ENCODE assay signal across 31 cellular contexts in genomic region chr12:111270773-111271172, GRCh38.
DNase-seq lines count a peak whose midpoint lies in the region; ATAC-seq, FAIRE-seq and TF ChIP-seq lines count a peak whose summit lies in the region.
"Had no signal": no experiment of that assay in that cellular context is flagged by ENCODE, and none has a peak within 500 bp of the region (broad histone marks: within the 10 kb centered on the region; RNA-seq: fewer than 3 reads in every experiment).

No MANE protein-coding gene starts in this region.

- no TSS peak for BruUV-seq in HepG2 (replicated peaks; lab: Mats Ljungman, UMichigan)

- no peak for TF ChIP-seq RAD21 in HepG2 (CRISPR knock-in tag; IDR thresholded peaks at IDR 0.05)

- intact Hi-C loops in HepG2 (cut with micrococcal nuclease; ENCODE audit: unreplicated experiment), result no loop called here
- intact Hi-C loops in right lobe of liver (cut with DNase I), result no loop called here
- intact Hi-C loops in left lung (cut with DNase I), result loop anchor here in 1 of 2 donors (10.0 kb wide), 1 partner anchor 246 kb away; no protein-coding TSS in a partner anchor
- intact Hi-C loops in left ventricle myocardium inferior (cut with micrococcal nuclease), result no loop called here

- in situ Hi-C loops in HepG2 (cut with HindIII; ENCODE audit: extremely low pct_ligation_motif_present, low pct_unique_long_range_greater_than_20kb), result no loop called here

- TF ChIP-seq POLR2A in HepG2 (IDR thresholded peaks at IDR 0.05; ENCODE audit: insufficient read depth in 1 of 2, low read depth in 2 of 2, low read length in 2 of 2) (no peak), right lobe of liver (IDR thresholded peaks at IDR 0.05) (no peak)

- no peak for FAIRE-seq in HepG2 (lab: Jason Lieb, UNC)
- no peak for FAIRE-seq in urothelium cell line (lab: Jason Lieb, UNC)
- FAIRE-seq: GM12891, RCC 7860 had no signal

- H2AFZ ChIP-seq in HepG2 (ENCODE audit: low read length), result no peak overlapping the region
- H2AFZ ChIP-seq: parathyroid adenoma had no signal

- H3K27ac ChIP-seq in HepG2 (ENCODE audit: extremely low read length, insufficient read depth, low read length) (no peak overlapping the region), right lobe of liver (no peak overlapping the region), left lung (no peak overlapping the region), left ventricle myocardium inferior (replicated peaks) (no peak overlapping the region)
- H3K27ac ChIP-seq: 22Rv1, ascending aorta, colonic mucosa, parathyroid adenoma, testis had no signal

- H3K27me3 ChIP-seq in HepG2 (ENCODE audit: control insufficient read depth in 1 of 2, insufficient read depth in 2 of 2, low read length in 2 of 2) (peaks cover 0 to 9% of the 10 kb centered on the region in 2 experiments; a peak in 3 of 5 replicates), right lobe of liver (no peaks in the 10 kb centered on the region), left lung (peaks cover 0 to 34% of the 10 kb centered on the region in 2 donors), left ventricle myocardium inferior (ENCODE audit: low read depth) (peaks cover 60% of the 10 kb centered on the region)
- H3K27me3 ChIP-seq: ascending aorta, colonic mucosa, testis had no signal

- H3K4me1 ChIP-seq in HepG2 (ENCODE audit: insufficient read depth, low read length), result peaks cover 16% of the 10 kb centered on the region
- H3K4me1 ChIP-seq in right lobe of liver, result no peaks in the 10 kb centered on the region
- H3K4me1 ChIP-seq in left lung, result no peaks in the 10 kb centered on the region
- H3K4me1 ChIP-seq in left ventricle myocardium inferior, result no peaks in the 10 kb centered on the region
- H3K4me1 ChIP-seq: ascending aorta, colonic mucosa, parathyroid adenoma, testis had no signal

- peak; percentile 88 for ATAC-seq in HepG2
- ATAC-seq in right lobe of liver, result no peak
- no peak for ATAC-seq in HG03378 (IDR thresholded peaks at IDR 0.05; ENCODE audit: unreplicated experiment)
- no peak for ATAC-seq in left lung
- ATAC-seq: activated naive CD4-positive, alpha-beta T cell treated with anti-CD3 and anti-CD28 coated beads, Interleukin-2, amount 50 U/mL, for 72 hours had no signal

- POLR2A ChIA-PET in HepG2 (lab: Yijun Ruan, JAX), result no interaction called here

- DNase-seq in HepG2 (ENCODE audit: low spot score) (peak; percentile 77), right lobe of liver (no peak), RPMI7951 (ENCODE audit: low read depth) (peak; percentile 63), foreskin fibroblast (peak; percentile 24 to 46), urothelium cell line (ENCODE audit: low spot score) (peak; percentile 73), left lung (no peak), left ventricle myocardium inferior (no peak)
- DNase-seq: activated CD4-positive, alpha-beta T cell treated with anti-CD3 and anti-CD28 coated beads, Interleukin-2, amount 10 ng/mL, durations not matched to agents 24 days and 14 days; activated CD8-positive, alpha-beta memory T cell treated with anti-CD3 and anti-CD28 coated beads for 24 hours; activated effector memory CD4-positive, alpha-beta T cell treated with Interleukin-2 at 50 U/mL for 16 hours; activated T-cell treated with anti-CD3 and anti-CD28 coated beads for 4 hours; colonic mucosa; effector CD4-positive, alpha-beta T cell; HCEC 1CT; head of caudate nucleus; kidney glomerular epithelial cell; NCI-H187; NCI-H446 treated with DMSO at 0.1 percent for 48 hours; NCI-H774; stimulated activated CD8-positive, alpha-beta memory T cell treated with anti-CD3 and anti-CD28 coated beads, Interleukin-4, amount 100 ng/mL, for 48 hours; SW 1271; T-helper 9 cell; testis had no signal

- no peak overlapping the region for H3K9ac ChIP-seq in HepG2 (ENCODE audit: insufficient read depth, low read depth, low read length)
- H3K9ac ChIP-seq: parathyroid adenoma had no signal

- no peak overlapping the region for H3K4me2 ChIP-seq in HepG2 (ENCODE audit: low read depth, low read length)

- H4K20me1 ChIP-seq in HepG2 (ENCODE audit: insufficient read depth, low read length), result no peaks in the 10 kb centered on the region

- H3K4me3 ChIP-seq in HepG2 (replicated peaks in 1 of 3; ENCODE audit: insufficient read depth in 1 of 3, low read depth in 2 of 3, low read length in 3 of 3) (no peak overlapping the region), right lobe of liver (no peak overlapping the region), foreskin fibroblast (ENCODE audit: low read depth in 1 of 2, low read length in 2 of 2) (no peak overlapping the region), left lung (no peak overlapping the region), left ventricle myocardium inferior (no peak overlapping the region)
- H3K4me3 ChIP-seq: ascending aorta, colonic mucosa, lung, testis had no signal

- CTCF ChIA-PET in HepG2 (lab: Yijun Ruan, JAX; ENCODE audit: low intra/inter-chr PET ratio, low total read pairs), result no interaction called here

- TF ChIP-seq EP300 in HepG2 (IDR thresholded peaks at IDR 0.05; ENCODE audit: low read depth in 2 of 2, low read length in 2 of 2) (no peak), HepG2 (CRISPR knock-in tag; IDR thresholded peaks at IDR 0.05; ENCODE audit: borderline replicate concordance) (no peak)

- no peaks in the 10 kb centered on the region for H3K9me3 ChIP-seq in HepG2 (ENCODE audit: low read length)
- H3K9me3 ChIP-seq in right lobe of liver, result no peaks in the 10 kb centered on the region
- no peaks in the 10 kb centered on the region for H3K9me3 ChIP-seq in left lung
- no peaks in the 10 kb centered on the region for H3K9me3 ChIP-seq in left ventricle myocardium inferior (replicated peaks)
- H3K9me3 ChIP-seq: ascending aorta, colonic mucosa, testis had no signal

- 2% methylated on average over 7 of the region's 7 CpGs for WGBS in HepG2 (ENCODE audit: low lambda C conversion rate)
- WGBS in right lobe of liver (ENCODE audit: insufficient coverage, low coverage, low lambda C conversion rate, missing lambda C conversion rate), result 70% methylated on average over 7 of the region's 7 CpGs

- H3K36me3 ChIP-seq in HepG2 (replicated peaks in 1 of 2; ENCODE audit: control insufficient read depth in 1 of 2, insufficient read depth in 2 of 2, low read length in 2 of 2) (no peaks in the 10 kb centered on the region), right lobe of liver (peaks cover 0 to 3% (median 0%) of the 10 kb centered on the region in 4 donors), left lung (no peaks in the 10 kb centered on the region), left ventricle myocardium inferior (no peaks in the 10 kb centered on the region)
- H3K36me3 ChIP-seq: ascending aorta, colonic mucosa had no signal

- H3K79me2 ChIP-seq in HepG2 (ENCODE audit: insufficient read depth, low read length), result no peaks in the 10 kb centered on the region
- H3K79me2 ChIP-seq: parathyroid adenoma had no signal

- no peak for TF ChIP-seq CTCF in HepG2 (CRISPR knock-in tag; IDR thresholded peaks at IDR 0.05)
- TF ChIP-seq CTCF in right lobe of liver (IDR thresholded peaks at IDR 0.05), result no peak
- no peak for TF ChIP-seq CTCF in foreskin fibroblast (IDR thresholded peaks at IDR 0.05; ENCODE audit: low read depth, low read length)
- no peak for TF ChIP-seq CTCF in left lung (IDR thresholded peaks at IDR 0.05)
- no peak for TF ChIP-seq CTCF in left ventricle myocardium inferior (IDR thresholded peaks at IDR 0.05; ENCODE audit: borderline replicate concordance)

TF ChIP-seq in HepG2, 621 proteins besides CTCF, POLR2A, EP300 and RAD21 (continues in another document):
- TF ChIP-seq ZNF768 (CRISPR knock-in tag; IDR thresholded peaks at IDR 0.05) (peak; percentile 95), TCF7 (IDR thresholded peaks at IDR 0.05; ENCODE audit: low read depth) (peak; percentile 80), UBTF (CRISPR knock-in tag; IDR thresholded peaks at IDR 0.05) (no peak), JUNB (CRISPR knock-in tag; IDR thresholded peaks at IDR 0.05; ENCODE audit: borderline replicate concordance) (peak; percentile 72; the same call in 1 of the 2 replicates), SOX13 (IDR thresholded peaks at IDR 0.05) (no peak), SOX13 (CRISPR knock-in tag; conservative IDR thresholded peaks at IDR 0.05 in 1 of 2, IDR thresholded peaks at IDR 0.05 in 1 of 2) (peak in 1 of 2 experiments; percentile 13; a peak in 1 of 4 replicates), ZNF660 (CRISPR knock-in tag; IDR thresholded peaks at IDR 0.05; ENCODE audit: borderline replicate concordance, low read depth) (no peak), JUND (CRISPR knock-in tag; IDR thresholded peaks at IDR 0.05) (peak; percentile 69; the same call in 1 of the 2 replicates), SOX5 (CRISPR knock-in tag; IDR thresholded peaks at IDR 0.05; ENCODE audit: borderline replicate concordance) (peak; percentile 40; the same call in 1 of the 2 replicates), TSC22D2 (CRISPR knock-in tag; IDR thresholded peaks at IDR 0.05; ENCODE audit: borderline replicate concordance) (no peak)
- TF ChIP-seq, protein P1, sequence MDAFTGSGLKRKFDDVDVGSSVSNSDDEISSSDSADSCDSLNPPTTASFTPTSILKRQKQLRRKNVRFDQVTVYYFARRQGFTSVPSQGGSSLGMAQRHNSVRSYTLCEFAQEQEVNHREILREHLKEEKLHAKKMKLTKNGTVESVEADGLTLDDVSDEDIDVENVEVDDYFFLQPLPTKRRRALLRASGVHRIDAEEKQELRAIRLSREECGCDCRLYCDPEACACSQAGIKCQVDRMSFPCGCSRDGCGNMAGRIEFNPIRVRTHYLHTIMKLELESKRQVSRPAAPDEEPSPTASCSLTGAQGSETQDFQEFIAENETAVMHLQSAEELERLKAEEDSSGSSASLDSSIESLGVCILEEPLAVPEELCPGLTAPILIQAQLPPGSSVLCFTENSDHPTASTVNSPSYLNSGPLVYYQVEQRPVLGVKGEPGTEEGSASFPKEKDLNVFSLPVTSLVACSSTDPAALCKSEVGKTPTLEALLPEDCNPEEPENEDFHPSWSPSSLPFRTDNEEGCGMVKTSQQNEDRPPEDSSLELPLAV (CRISPR knock-in tag; conservative IDR thresholded peaks at IDR 0.05; ENCODE audit: low read depth), result no peak

Comparison
In these comparisons a context has a peak if more than half of its experiments do, and no peak if none do; other contexts are left out.
1. DNase-seq: peak in HepG2 (single experiment), RPMI7951 (single experiment), foreskin fibroblast (2 of 2) and urothelium cell line (single experiment); none in right lobe of liver (0 of 3), left lung (0 of 2) and left ventricle myocardium inferior (single experiment).